In the genomic region with DNA sequence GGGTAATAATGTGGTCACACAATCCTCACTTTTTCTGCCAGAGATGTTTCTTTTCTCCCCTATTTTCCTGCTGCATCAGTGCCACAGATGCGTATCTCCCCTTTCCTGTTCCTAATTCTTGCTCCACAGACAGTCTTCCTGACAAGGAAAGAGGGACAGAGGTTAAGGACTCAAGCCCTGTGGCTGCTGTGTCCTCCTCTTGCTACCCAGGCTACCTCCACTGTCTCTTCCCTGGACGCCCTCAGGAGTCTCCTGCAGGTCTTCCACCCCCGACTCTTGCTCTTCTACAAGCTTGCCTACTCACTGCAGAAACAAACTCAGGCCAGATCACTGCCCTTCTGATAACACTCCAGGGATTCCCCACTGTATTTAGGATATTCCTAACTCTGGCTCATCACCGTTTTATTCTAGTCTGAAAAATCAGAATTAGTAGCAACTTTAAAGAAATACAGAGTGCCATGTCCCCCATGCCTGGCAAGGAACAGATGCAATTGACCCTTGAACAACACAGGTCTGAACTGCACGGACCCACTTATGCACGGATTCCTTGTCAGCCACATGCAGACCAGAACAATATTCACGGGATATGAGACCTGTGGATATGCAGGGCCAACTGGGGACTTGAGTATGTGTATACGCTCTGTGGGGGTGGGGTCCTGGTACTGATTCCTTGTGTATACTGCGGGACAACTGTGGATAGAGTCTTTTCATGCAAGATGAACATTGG, we compare ENCODE assay signal across 16 cellular contexts.
A peak's percentile ranks its signal among the peaks of the same experiment; 100 is the strongest.
DNase-seq lines count a peak whose midpoint lies in the region; ATAC-seq and TF ChIP-seq lines count a peak whose summit lies in the region.
"Had no signal": no experiment of that assay in that cellular context is flagged by ENCODE, and none has a peak within 500 bp of the region (broad histone marks: within the 10 kb centered on the region; RNA-seq: fewer than 3 reads in every experiment).

No MANE protein-coding gene starts in this region.

- no peaks in the 10 kb centered on the region for H3K9me3 Mint-ChIP-seq in MCF 10A (ENCODE audit: unreplicated experiment)

- peak overlapping the region; percentile 19 for H2BK12ac ChIP-seq in trophoblast cell (ENCODE audit: low read length)

- no peak overlapping the region for H3K4me2 ChIP-seq in mammary epithelial cell (ENCODE audit: insufficient read depth, low read depth, low read length)
- H3K4me2 ChIP-seq in trophoblast cell (ENCODE audit: low read length): no peak overlapping the region
- H3K4me2 ChIP-seq: BLaER1 had no signal

- in situ Hi-C loops in mammary epithelial cell (cut with MboI; ENCODE audit: low sequenced_read_pairs in 2 of 2): no loop called here

- no peak overlapping the region for H3K14ac ChIP-seq in trophoblast cell (ENCODE audit: low read length)

- H3K27me3 ChIP-seq in mammary epithelial cell (ENCODE audit: insufficient read depth, low read length) (no peaks in the 10 kb centered on the region), trophoblast cell (ENCODE audit: insufficient read depth, low read length) (no peaks in the 10 kb centered on the region)
- H3K27me3 ChIP-seq: BLaER1 had no signal

- ATAC-seq in T-helper 17 cell: no peak
- peak; percentile 22 for ATAC-seq in left lobe of liver
- ATAC-seq in HG03520 (IDR thresholded peaks at IDR 0.05; ENCODE audit: unreplicated experiment): no peak
- ATAC-seq in HG03045 (IDR thresholded peaks at IDR 0.05; ENCODE audit: unreplicated experiment): no peak

- no peak overlapping the region for H4K8ac ChIP-seq in trophoblast cell (ENCODE audit: low read depth, low read length)

- H4K91ac ChIP-seq in trophoblast cell (ENCODE audit: low read depth, low read length): no peak overlapping the region

- H3K27ac Mint-ChIP-seq in MCF 10A (ENCODE audit: low read depth, unreplicated experiment) (peak overlapping the region; percentile 62), T-helper 17 cell (no peak overlapping the region)

- H2AFZ ChIP-seq in mammary epithelial cell (ENCODE audit: low read depth, low read length) (no peak overlapping the region), trophoblast cell (ENCODE audit: insufficient read depth, low read length, poor library complexity) (no peak overlapping the region)

- CTCF ChIA-PET in MCF 10A (lab: Yijun Ruan, JAX) (interaction anchor here (0.9 kb wide), 1 partner anchor 45 kb away, joined by 3 read pairs; no protein-coding TSS in a partner anchor), mammary epithelial cell (lab: Charles Lee; ENCODE audit: low non-redundant PET) (no interaction called here)

- H3K4me3 ChIP-seq in mammary epithelial cell (replicated peaks in 1 of 3; ENCODE audit: insufficient read depth in 1 of 3, low read depth in 2 of 3, low read length in 3 of 3) (no peak overlapping the region), trophoblast cell (ENCODE audit: low read depth, low read length) (no peak overlapping the region)
- H3K4me3 ChIP-seq: BLaER1 had no signal

- no peak overlapping the region for H2AK5ac ChIP-seq in trophoblast cell (ENCODE audit: low read length)

- H3K18ac ChIP-seq in trophoblast cell (ENCODE audit: low read length): peak overlapping the region; percentile 25

- H3K36me3 ChIP-seq in mammary epithelial cell (ENCODE audit: insufficient read depth, low read length) (peaks cover 16% of the 10 kb centered on the region), trophoblast cell (ENCODE audit: control insufficient read depth in 1 of 2, insufficient read depth in 2 of 2, low read length in 2 of 2) (peaks cover 5 to 13% of the 10 kb centered on the region in 2 experiments)

- BruUV-seq in MCF 10A (replicated peaks; lab: Mats Ljungman, UMichigan): no TSS peak
- BruUV-seq in mammary epithelial cell (replicated peaks; lab: Mats Ljungman, UMichigan): no TSS peak

- WGBS in mammary epithelial cell (ENCODE audit: low coverage, missing lambda C conversion rate): 90% methylated on average over 8 of the region's 9 CpGs
- no CpG with 5 or more reads among the region's 9 CpGs for WGBS in trophoblast cell (ENCODE audit: extremely low coverage, insufficient coverage, insufficient read length)

- dilution Hi-C loops in mammary epithelial cell (cut with HindIII; ENCODE audit: low sequenced_read_pairs): no loop called here

- H4K20me1 ChIP-seq in mammary epithelial cell (ENCODE audit: insufficient read depth, low read length): no peaks in the 10 kb centered on the region
- H4K20me1 ChIP-seq: BLaER1 had no signal

- H3K79me2 ChIP-seq in mammary epithelial cell (ENCODE audit: insufficient read depth, low read length) (peaks cover 21% of the 10 kb centered on the region), trophoblast cell (ENCODE audit: control insufficient read depth, insufficient read depth, low read length, poor library complexity) (no peaks in the 10 kb centered on the region)

- H3K9ac ChIP-seq in mammary epithelial cell (ENCODE audit: insufficient read depth, low read length) (no peak overlapping the region), trophoblast cell (ENCODE audit: low read length) (no peak overlapping the region)
- H3K9ac ChIP-seq: BLaER1 had no signal

- H3K4me1 ChIP-seq in mammary epithelial cell (ENCODE audit: insufficient read depth, low read length): no peaks in the 10 kb centered on the region
- H3K4me1 ChIP-seq in trophoblast cell (ENCODE audit: control insufficient read depth in 1 of 2, insufficient read depth in 2 of 2, low read length in 2 of 2): peaks cover 3 to 8% of the 10 kb centered on the region in 2 experiments
- H3K4me1 ChIP-seq: BLaER1 had no signal

- H3K9me3 ChIP-seq in mammary epithelial cell (replicated peaks; ENCODE audit: insufficient read depth, low read length) (no peaks in the 10 kb centered on the region), T-helper 17 cell (ENCODE audit: control insufficient read depth, low read length, poor library complexity, severe bottlenecking) (no peaks in the 10 kb centered on the region), trophoblast cell (ENCODE audit: insufficient read depth, low read depth, low read length) (no peaks in the 10 kb centered on the region)

- POLR2A ChIA-PET in MCF 10A (lab: Yijun Ruan, JAX): interaction anchor here (0.7 kb wide), 1 partner anchor 233 kb away, joined by 3 read pairs; no protein-coding TSS in a partner anchor

- no peak overlapping the region for H3K23ac ChIP-seq in trophoblast cell (ENCODE audit: low read length)

- H3K27ac ChIP-seq in mammary epithelial cell (ENCODE audit: insufficient read depth, low read depth, low read length) (no peak overlapping the region), trophoblast cell (ENCODE audit: low read depth, low read length) (peak overlapping the region; percentile 27)
- H3K27ac ChIP-seq: 22Rv1, BLaER1 had no signal

- no peaks in the 10 kb centered on the region for H3K4me1 Mint-ChIP-seq in MCF 10A (ENCODE audit: insufficient read depth, unreplicated experiment)
- H3K4me1 Mint-ChIP-seq in T-helper 17 cell: peaks cover 8% of the 10 kb centered on the region

- intact Hi-C loops in MCF 10A (cut with micrococcal nuclease) (no loop called here), mammary epithelial cell (cut with micrococcal nuclease) (no loop called here)

- H2BK120ac ChIP-seq in trophoblast cell (ENCODE audit: insufficient read depth, low read length, poor library complexity): no peak overlapping the region

- H3K36me3 Mint-ChIP-seq in MCF 10A (ENCODE audit: insufficient read depth, unreplicated experiment): peaks cover 73% of the 10 kb centered on the region
- peaks cover 7% of the 10 kb centered on the region for H3K36me3 Mint-ChIP-seq in T-helper 17 cell (ENCODE audit: low read depth)

- H3K79me1 ChIP-seq in trophoblast cell (ENCODE audit: low read length): peaks cover 2% of the 10 kb centered on the region

- DNase-seq in MCF 10A (ENCODE audit: unreplicated experiment): no peak
- DNase-seq in mammary epithelial cell: no peak
- no peak for DNase-seq in T-helper 17 cell
- no peak for DNase-seq in left lobe of liver (ENCODE audit: low spot score)
- DNase-seq in trophoblast cell: no peak
- no peak for DNase-seq in T1000 (lab: John Stamatoyannopoulos, UW)
- DNase-seq: DMS153, EL, NCI-H1092, NCI-H1694, NCI-H2107, NCI-H69 had no signal

- H3K27me3 Mint-ChIP-seq in MCF 10A (ENCODE audit: insufficient read depth, unreplicated experiment): no peaks in the 10 kb centered on the region
- no peaks in the 10 kb centered on the region for H3K27me3 Mint-ChIP-seq in T-helper 17 cell

- peak overlapping the region; percentile 13 for H2BK5ac ChIP-seq in trophoblast cell (ENCODE audit: low read depth, low read length, poor library complexity)

- TF ChIP-seq CTCF in MCF 10A (IDR thresholded peaks at IDR 0.05; ENCODE audit: unreplicated experiment) (no peak), mammary epithelial cell (conservative IDR thresholded peaks at IDR 0.05 in 1 of 2, IDR thresholded peaks at IDR 0.05 in 1 of 2; ENCODE audit: extremely low read depth in 1 of 2, insufficient read depth in 1 of 2, low read depth in 1 of 2, low read length in 2 of 2) (no peak)

- no peak overlapping the region for H3K4ac ChIP-seq in trophoblast cell (ENCODE audit: low read depth, low read length)

- H3K4me3 Mint-ChIP-seq in MCF 10A (ENCODE audit: unreplicated experiment) (no peak overlapping the region), T-helper 17 cell (peak overlapping the region; percentile 44)

- no peak overlapping the region for H4K12ac ChIP-seq in trophoblast cell (ENCODE audit: low read depth, low read length)
